In the genomic region with DNA sequence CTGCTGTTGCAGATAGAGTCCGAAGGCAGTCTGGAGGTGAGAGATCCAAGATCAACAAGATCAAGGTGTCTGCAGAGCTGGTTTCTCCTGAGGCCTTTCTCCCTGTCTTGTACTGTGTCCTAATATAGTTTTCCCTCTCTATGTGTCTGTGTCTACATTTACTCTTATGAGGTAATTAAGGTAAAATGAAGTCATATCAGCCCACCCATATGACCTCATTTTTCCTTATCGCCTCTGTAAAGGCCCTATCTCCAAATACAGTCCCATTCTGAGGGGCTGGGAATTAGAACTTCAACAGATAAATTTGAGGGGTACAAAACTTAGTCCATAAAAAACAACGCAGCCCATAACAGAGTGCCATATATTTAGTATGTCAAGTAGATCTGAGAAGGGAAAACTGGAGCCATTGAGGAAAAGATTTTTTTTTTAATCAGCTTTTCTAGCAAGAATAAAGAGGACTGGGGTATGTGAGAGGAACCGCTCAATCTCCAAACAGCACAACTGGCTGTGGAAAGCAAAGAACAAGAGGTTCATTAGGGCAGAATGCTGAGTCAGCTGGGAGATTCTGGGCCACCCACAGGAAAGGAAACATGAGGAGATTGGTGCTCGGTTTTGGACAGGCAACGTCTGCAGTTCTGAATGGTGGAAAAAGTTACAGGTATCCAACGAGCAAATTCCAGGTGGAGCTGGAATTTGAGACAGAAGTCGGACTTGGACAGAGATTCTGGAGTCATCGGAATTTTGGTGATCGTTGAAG, we compare ENCODE assay signal across 1 cellular context.
A peak's percentile ranks its signal among the peaks of the same experiment; 100 is the strongest.
TF ChIP-seq lines count a peak whose summit lies in the region.

No MANE protein-coding gene starts in this region.

TF ChIP-seq in HEK293, 187 proteins besides CTCF, POLR2A, EP300 and RAD21 (continued from another document):
- TF ChIP-seq, protein P1, sequence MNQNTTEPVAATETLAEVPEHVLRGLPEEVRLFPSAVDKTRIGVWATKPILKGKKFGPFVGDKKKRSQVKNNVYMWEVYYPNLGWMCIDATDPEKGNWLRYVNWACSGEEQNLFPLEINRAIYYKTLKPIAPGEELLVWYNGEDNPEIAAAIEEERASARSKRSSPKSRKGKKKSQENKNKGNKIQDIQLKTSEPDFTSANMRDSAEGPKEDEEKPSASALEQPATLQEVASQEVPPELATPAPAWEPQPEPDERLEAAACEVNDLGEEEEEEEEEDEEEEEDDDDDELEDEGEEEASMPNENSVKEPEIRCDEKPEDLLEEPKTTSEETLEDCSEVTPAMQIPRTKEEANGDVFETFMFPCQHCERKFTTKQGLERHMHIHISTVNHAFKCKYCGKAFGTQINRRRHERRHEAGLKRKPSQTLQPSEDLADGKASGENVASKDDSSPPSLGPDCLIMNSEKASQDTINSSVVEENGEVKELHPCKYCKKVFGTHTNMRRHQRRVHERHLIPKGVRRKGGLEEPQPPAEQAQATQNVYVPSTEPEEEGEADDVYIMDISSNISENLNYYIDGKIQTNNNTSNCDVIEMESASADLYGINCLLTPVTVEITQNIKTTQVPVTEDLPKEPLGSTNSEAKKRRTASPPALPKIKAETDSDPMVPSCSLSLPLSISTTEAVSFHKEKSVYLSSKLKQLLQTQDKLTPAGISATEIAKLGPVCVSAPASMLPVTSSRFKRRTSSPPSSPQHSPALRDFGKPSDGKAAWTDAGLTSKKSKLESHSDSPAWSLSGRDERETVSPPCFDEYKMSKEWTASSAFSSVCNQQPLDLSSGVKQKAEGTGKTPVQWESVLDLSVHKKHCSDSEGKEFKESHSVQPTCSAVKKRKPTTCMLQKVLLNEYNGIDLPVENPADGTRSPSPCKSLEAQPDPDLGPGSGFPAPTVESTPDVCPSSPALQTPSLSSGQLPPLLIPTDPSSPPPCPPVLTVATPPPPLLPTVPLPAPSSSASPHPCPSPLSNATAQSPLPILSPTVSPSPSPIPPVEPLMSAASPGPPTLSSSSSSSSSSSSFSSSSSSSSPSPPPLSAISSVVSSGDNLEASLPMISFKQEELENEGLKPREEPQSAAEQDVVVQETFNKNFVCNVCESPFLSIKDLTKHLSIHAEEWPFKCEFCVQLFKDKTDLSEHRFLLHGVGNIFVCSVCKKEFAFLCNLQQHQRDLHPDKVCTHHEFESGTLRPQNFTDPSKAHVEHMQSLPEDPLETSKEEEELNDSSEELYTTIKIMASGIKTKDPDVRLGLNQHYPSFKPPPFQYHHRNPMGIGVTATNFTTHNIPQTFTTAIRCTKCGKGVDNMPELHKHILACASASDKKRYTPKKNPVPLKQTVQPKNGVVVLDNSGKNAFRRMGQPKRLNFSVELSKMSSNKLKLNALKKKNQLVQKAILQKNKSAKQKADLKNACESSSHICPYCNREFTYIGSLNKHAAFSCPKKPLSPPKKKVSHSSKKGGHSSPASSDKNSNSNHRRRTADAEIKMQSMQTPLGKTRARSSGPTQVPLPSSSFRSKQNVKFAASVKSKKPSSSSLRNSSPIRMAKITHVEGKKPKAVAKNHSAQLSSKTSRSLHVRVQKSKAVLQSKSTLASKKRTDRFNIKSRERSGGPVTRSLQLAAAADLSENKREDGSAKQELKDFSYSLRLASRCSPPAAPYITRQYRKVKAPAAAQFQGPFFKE (tag by site-specific recombination; IDR thresholded peaks at IDR 0.05; ENCODE audit: borderline replicate concordance): no peak
- TF ChIP-seq ZBTB21 (tag by site-specific recombination; IDR thresholded peaks at IDR 0.05): 0 out of 2 replicates have a peak, but pooled peaks have one; percentile 40
- TF ChIP-seq ZNF548 (tag by site-specific recombination; IDR thresholded peaks at IDR 0.05): peak; percentile 49; the same call in 1 of the 2 replicates
- TF ChIP-seq ZBTB17 (tag by site-specific recombination; IDR thresholded peaks at IDR 0.05): 0 out of 2 replicates have a peak, but pooled peaks have one; percentile 40
TF ChIP-seq in HEK293: peak in this region for 5.
